23 cellular contexts compared by ENCODE assay signal in genomic region chr1:5620418-5620817, GRCh38.
"Had no signal": no experiment of that assay in that cellular context is flagged by ENCODE, and none has a peak within 500 bp of the region (broad histone marks: within the 10 kb centered on the region; RNA-seq: fewer than 3 reads in every experiment).

No MANE protein-coding gene starts in this region.

- DNase-seq: activated CD4-positive, alpha-beta T cell treated with anti-CD3 and anti-CD28 coated beads, Interleukin-2, amount 10 ng/mL, durations not matched to agents 24 days and 14 days; activated CD4-positive, alpha-beta T cell treated with anti-CD3 and anti-CD28 coated beads, Interleukin-2, amount 50 U/mL, for 4 hours; activated effector memory CD4-positive, alpha-beta T cell treated with anti-CD3 and anti-CD28 coated beads, Interleukin-2, amount 50 U/mL, for 16 hours; activated naive CD4-positive, alpha-beta T cell; activated naive CD4-positive, alpha-beta T cell treated with anti-CD3 and anti-CD28 coated beads, Interleukin-2, amount 50 U/mL, for 16 hours; activated naive CD8-positive, alpha-beta T cell treated with anti-CD3 and anti-CD28 coated beads for 36 hours; activated T-cell treated with anti-CD3 and anti-CD28 coated beads, Interleukin-2, amount 50 U/mL, for 1 hour; activated T-cell treated with anti-CD3 and anti-CD28 coated beads, Interleukin-2, amount 50 U/mL, for 72 hours; amniotic stem cell; Karpas-422; NCI-H1048; NCI-H146; NCI-H187; NCI-H2227 treated with DMSO at 0.1 percent for 48 hours; NCI-H526 treated with DMSO at 0.1 percent for 48 hours; NCI-H774; SIG-M5; T1000 had no signal

- H3K36me3 ChIP-seq: ascending aorta, cardiac muscle cell had no signal

- H3K36me3 Mint-ChIP-seq: activated naive CD8-positive, alpha-beta T cell treated with anti-CD3 and anti-CD28 coated beads for 36 hours had no signal

- ATAC-seq: activated T-cell treated with anti-CD3 and anti-CD28 coated beads, Interleukin-2, amount 50 U/mL, for 72 hours; activated T-helper 17 cell treated with anti-CD3 and anti-CD28 coated beads, Interleukin-2, amount 50 U/mL, for 72 hours had no signal

- H3K9me3 Mint-ChIP-seq: activated CD4-positive, alpha-beta T cell treated with anti-CD3 and anti-CD28 coated beads, Interleukin-2, amount 10 ng/mL, durations not matched to agents 24 days and 14 days; activated naive CD8-positive, alpha-beta T cell treated with anti-CD3 and anti-CD28 coated beads for 36 hours; activated T-cell treated with anti-CD3 and anti-CD28 coated beads, Interleukin-2, amount 50 U/mL, for 72 hours; activated T-helper 17 cell treated with anti-CD3 and anti-CD28 coated beads, Interleukin-2, amount 50 U/mL, for 72 hours; central memory CD8-positive, alpha-beta T cell had no signal

- H3K4me1 ChIP-seq: ascending aorta had no signal

- H3K4me3 Mint-ChIP-seq: activated CD4-positive, alpha-beta T cell treated with anti-CD3 and anti-CD28 coated beads, Interleukin-2, amount 10 ng/mL, durations not matched to agents 24 days and 14 days; activated naive CD8-positive, alpha-beta T cell treated with anti-CD3 and anti-CD28 coated beads for 36 hours; activated T-cell treated with anti-CD3 and anti-CD28 coated beads, Interleukin-2, amount 50 U/mL, for 72 hours; activated T-helper 17 cell treated with anti-CD3 and anti-CD28 coated beads, Interleukin-2, amount 50 U/mL, for 72 hours; central memory CD8-positive, alpha-beta T cell had no signal

- H3K4me3 ChIP-seq: ascending aorta, cardiac muscle cell, coronary artery had no signal

- H3K4me1 Mint-ChIP-seq: activated CD4-positive, alpha-beta T cell treated with anti-CD3 and anti-CD28 coated beads, Interleukin-2, amount 10 ng/mL, durations not matched to agents 24 days and 14 days; activated naive CD8-positive, alpha-beta T cell treated with anti-CD3 and anti-CD28 coated beads for 36 hours; activated T-helper 17 cell treated with anti-CD3 and anti-CD28 coated beads, Interleukin-2, amount 50 U/mL, for 72 hours; central memory CD8-positive, alpha-beta T cell had no signal

- H3K27ac ChIP-seq: ascending aorta, cardiac muscle cell, coronary artery had no signal

- H3K27me3 ChIP-seq: ascending aorta, cardiac muscle cell had no signal

- H3K9me3 ChIP-seq: ascending aorta had no signal

- H3K27ac Mint-ChIP-seq: activated CD4-positive, alpha-beta T cell treated with anti-CD3 and anti-CD28 coated beads, Interleukin-2, amount 10 ng/mL, durations not matched to agents 24 days and 14 days; activated naive CD8-positive, alpha-beta T cell treated with anti-CD3 and anti-CD28 coated beads for 36 hours; activated T-cell treated with anti-CD3 and anti-CD28 coated beads, Interleukin-2, amount 50 U/mL, for 72 hours; activated T-helper 17 cell treated with anti-CD3 and anti-CD28 coated beads, Interleukin-2, amount 50 U/mL, for 72 hours had no signal
